ENCODE assay signal across 1 cellular context in genomic region chr14:64823305-64823985, GRCh38.
TF ChIP-seq lines count a peak whose summit lies in the region.

No MANE protein-coding gene starts in this region.

TF ChIP-seq in HCT116, 20 proteins besides CTCF, POLR2A, EP300 and RAD21 (continued from another document):
- TF ChIP-seq MAX (IDR thresholded peaks at IDR 0.05) (no peak), EZH2 (IDR thresholded peaks at IDR 0.05) (no peak)
TF ChIP-seq in HCT116: peak in this region for 0.
